ENCODE assay signal across 15 cellular contexts in the genomic region with DNA sequence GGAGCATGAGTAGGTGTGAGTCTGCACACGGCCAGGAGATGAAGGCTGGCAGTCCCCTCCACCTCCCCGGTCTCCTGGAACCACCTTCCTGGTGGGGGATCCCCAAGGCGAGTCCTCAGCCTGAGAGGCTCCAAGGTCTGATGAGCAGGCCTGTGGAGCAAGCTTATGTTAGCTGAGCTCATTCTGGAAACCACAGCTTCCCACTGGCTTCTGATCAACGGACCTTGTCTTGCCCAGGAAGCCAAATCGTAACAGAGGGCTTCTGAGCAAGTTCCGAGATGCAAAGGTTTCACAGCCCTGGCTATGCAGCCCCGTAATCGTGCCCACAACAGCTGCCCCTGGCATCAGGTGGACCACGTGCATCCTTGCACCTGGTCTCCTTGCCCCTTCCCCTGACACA. TPM values are rescaled to one million over a fixed set of nuclear protein-coding genes. Genes with fewer than 3 reads are reported as not detected.
DNase-seq lines count a peak whose midpoint lies in the region; ATAC-seq and TF ChIP-seq lines count a peak whose summit lies in the region.
"Had no signal": no experiment of that assay in that cellular context is flagged by ENCODE, and none has a peak within 500 bp of the region (broad histone marks: within the 10 kb centered on the region; RNA-seq: fewer than 3 reads in every experiment).

No MANE protein-coding gene starts in this region.

- H3K4me1 ChIP-seq in mesendoderm (ENCODE audit: control insufficient read depth, low read depth, low read length) = peaks cover 10% of the 10 kb centered on the region
- H3K4me1 ChIP-seq: BE2C had no signal

- H3K9me3 Mint-ChIP-seq in dendritic cell treated with granulocyte-macrophage colony-stimulating factor and Interleukin-4, amounts not matched to agents 40 ng/mL and 50 ng/mL, for 4 days = peaks cover 5% of the 10 kb centered on the region

- no peak overlapping the region for H3K18ac ChIP-seq in mesendoderm (ENCODE audit: low read length)

- peak overlapping the region; percentile 38 for H3K27ac Mint-ChIP-seq in dendritic cell treated with granulocyte-macrophage colony-stimulating factor and Interleukin-4, amounts not matched to agents 40 ng/mL and 50 ng/mL, for 4 days

- H3K79me2 ChIP-seq in mesendoderm (ENCODE audit: control insufficient read depth, insufficient read depth, low read length) = no peaks in the 10 kb centered on the region

- DNase-seq in Caki2 (ENCODE audit: low read depth) = peak; percentile 42
- DNase-seq in mesendoderm = no peak
- DNase-seq in GM13977 (ENCODE audit: low spot score) = no peak
- DNase-seq: activated effector memory CD4-positive, alpha-beta T cell treated with anti-CD3 and anti-CD28 coated beads, Interleukin-2, amount 50 U/mL, for 16 hours; BE2C; GOT3; heart right ventricle; NCI-H2029 had no signal

- H3K23ac ChIP-seq in mesendoderm (ENCODE audit: low read length) = no peak overlapping the region

- H2BK120ac ChIP-seq in mesendoderm (ENCODE audit: low read depth, low read length) = no peak overlapping the region

- no peak overlapping the region for H3K56ac ChIP-seq in mesendoderm (ENCODE audit: low read length)

- H3K27ac ChIP-seq in mesendoderm (ENCODE audit: low read depth, low read length) = no peak overlapping the region
- H3K27ac ChIP-seq: heart right ventricle had no signal

- no peak overlapping the region for H4K5ac ChIP-seq in mesendoderm (ENCODE audit: low read length)

- H3K4me3 Mint-ChIP-seq in dendritic cell treated with granulocyte-macrophage colony-stimulating factor and Interleukin-4, amounts not matched to agents 40 ng/mL and 50 ng/mL, for 4 days = no peak overlapping the region

- no peaks in the 10 kb centered on the region for H3K27me3 ChIP-seq in mesendoderm (ENCODE audit: insufficient read depth, low read length, poor library complexity)

- ATAC-seq in GM19397 (IDR thresholded peaks at IDR 0.05; ENCODE audit: unreplicated experiment) (peak; percentile 36), HG03354 (IDR thresholded peaks at IDR 0.05; ENCODE audit: poor library complexity, severe bottlenecking, unreplicated experiment) (peak; percentile 23), HG03280 (IDR thresholded peaks at IDR 0.05; ENCODE audit: unreplicated experiment) (no peak), GM19395 (IDR thresholded peaks at IDR 0.05; ENCODE audit: unreplicated experiment) (no peak)
- ATAC-seq: heart right ventricle had no signal

- H3K36me3 ChIP-seq in mesendoderm (ENCODE audit: control insufficient read depth, insufficient read depth, low read length) = no peaks in the 10 kb centered on the region
- H3K36me3 ChIP-seq: BE2C, heart right ventricle had no signal

- intact Hi-C loops in dendritic cell treated with granulocyte-macrophage colony-stimulating factor and Interleukin-4, amounts not matched to agents 40 ng/mL and 50 ng/mL, for 4 days (cut with micrococcal nuclease) = no loop called here

- H3K4me3 ChIP-seq in mesendoderm (ENCODE audit: low read length) = no peak overlapping the region
- H3K4me3 ChIP-seq: heart right ventricle had no signal

- H3K4ac ChIP-seq in mesendoderm (ENCODE audit: low read depth, low read length) = no peak overlapping the region

- no peak for TF ChIP-seq CTCF in GM13977 (IDR thresholded peaks at IDR 0.05; ENCODE audit: extremely low read depth, insufficient read depth, missing control alignments)

- peaks cover 50% of the 10 kb centered on the region for H3K4me1 Mint-ChIP-seq in dendritic cell treated with granulocyte-macrophage colony-stimulating factor and Interleukin-4, amounts not matched to agents 40 ng/mL and 50 ng/mL, for 4 days (ENCODE audit: low read depth)

- H3K27me3 Mint-ChIP-seq in dendritic cell treated with granulocyte-macrophage colony-stimulating factor and Interleukin-4, amounts not matched to agents 40 ng/mL and 50 ng/mL, for 4 days = peaks cover 31% of the 10 kb centered on the region

- H3K9ac ChIP-seq in mesendoderm (ENCODE audit: low read length) = no peak overlapping the region

- H3K4me2 ChIP-seq in mesendoderm (ENCODE audit: low read length) = no peak overlapping the region

- H2BK5ac ChIP-seq in mesendoderm (ENCODE audit: low read length) = no peak overlapping the region

- peaks cover 7% of the 10 kb centered on the region for H3K36me3 Mint-ChIP-seq in dendritic cell treated with granulocyte-macrophage colony-stimulating factor and Interleukin-4, amounts not matched to agents 40 ng/mL and 50 ng/mL, for 4 days (ENCODE audit: low read depth)

- no peaks in the 10 kb centered on the region for H3K79me1 ChIP-seq in mesendoderm (ENCODE audit: low read length)

- no peak overlapping the region for H4K8ac ChIP-seq in mesendoderm (ENCODE audit: low read depth, low read length)

- no CpG with 5 or more reads among the region's 9 CpGs for WGBS in mesendoderm (ENCODE audit: extremely low coverage, insufficient coverage, low lambda C conversion rate)

- H2AK5ac ChIP-seq in mesendoderm (ENCODE audit: low read length) = no peak overlapping the region

- no peak overlapping the region for H2BK15ac ChIP-seq in mesendoderm (replicated peaks; ENCODE audit: low read depth)

- in situ Hi-C loops in Caki2 (cut with HindIII; ENCODE audit: low pct_unique_long_range_greater_than_20kb, low sequenced_read_pairs) = no loop called here
- in situ Hi-C loops in GM13977 (cut with MboI; ENCODE audit: low pct_unique_long_range_greater_than_20kb, low sequenced_read_pairs, unreplicated experiment) = no loop called here

RNA-seq across cellular contexts. Expression of gene GPR55, which starts 28.8 kb away (rescaled TPM):
- total RNA-seq in Caki2 (2014; rRNA removed; shearing (Covaris generic); ENCODE audit: low replicate concordance) = 0.03 and 0.49 TPM in 2 replicates
- polyA plus RNA-seq in mesendoderm (2013, experiment 1 of 2) = 0.41 TPM
- polyA plus RNA-seq in mesendoderm (2013, experiment 2 of 2) = 0.41 TPM
- total RNA-seq: bronchial epithelial cell had no signal

RNA-seq across cellular contexts. Expression of gene SPATA3, which starts 42.1 kb away (rescaled TPM):
- total RNA-seq in Caki2 (2014; rRNA removed; shearing (Covaris generic); ENCODE audit: low replicate concordance) = not detected in 2 replicates
- polyA plus RNA-seq in mesendoderm (2013, experiment 1 of 2) = not detected
- not detected for polyA plus RNA-seq in mesendoderm (2013, experiment 2 of 2)
- total RNA-seq: bronchial epithelial cell, heart right ventricle, SK-MEL-5 had no signal
- polyA plus RNA-seq: heart right ventricle had no signal

Comparison
In these comparisons a context has a peak if more than half of its experiments do, and no peak if none do; other contexts are left out.
1. ATAC-seq: peak in GM19397 (single experiment) and HG03354 (single experiment); none in HG03280 (single experiment) and GM19395 (single experiment).